ENCODE assay signal across 19 cellular contexts in the genomic region with DNA sequence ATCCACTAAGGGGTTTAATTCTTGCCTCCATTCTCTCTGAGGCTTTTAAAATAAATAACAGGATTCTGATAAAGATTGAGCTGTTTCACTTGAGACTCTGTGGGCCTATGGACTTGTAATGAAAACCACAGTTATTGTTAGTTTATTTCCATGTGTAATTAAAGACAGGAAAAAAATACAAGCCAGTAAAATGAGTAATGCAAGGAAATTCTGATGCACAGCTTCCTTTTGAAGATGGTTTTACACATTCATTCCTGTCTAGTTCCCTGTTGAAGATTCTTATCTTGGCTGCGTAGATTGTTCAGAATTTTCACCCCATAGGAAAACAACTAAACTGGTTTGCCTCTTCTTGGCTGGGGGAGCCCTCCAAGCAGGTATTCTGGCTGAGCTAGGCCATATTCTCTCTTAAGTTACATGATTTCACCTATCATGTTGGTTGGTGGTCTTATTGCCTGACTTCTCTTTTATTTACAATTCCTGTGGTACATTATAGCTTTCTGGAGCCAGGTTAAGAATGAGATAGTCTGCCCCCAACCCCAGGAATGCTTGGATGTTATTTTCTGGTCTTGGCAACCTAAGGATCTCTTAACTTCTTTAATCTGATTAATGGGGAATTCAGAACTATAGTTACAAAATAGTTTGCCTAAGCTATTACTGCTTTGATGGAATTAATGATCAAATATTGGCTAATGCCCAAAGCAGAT.
DNase-seq lines count a peak whose midpoint lies in the region; ATAC-seq and TF ChIP-seq lines count a peak whose summit lies in the region.
"Had no signal": no experiment of that assay in that cellular context is flagged by ENCODE, and none has a peak within 500 bp of the region (broad histone marks: within the 10 kb centered on the region; RNA-seq: fewer than 3 reads in every experiment).

No MANE protein-coding gene starts in this region.

- no peak for TF ChIP-seq EP300 in transverse colon (IDR thresholded peaks at IDR 0.05; ENCODE audit: low read depth)

- TF ChIP-seq CTCF in 22Rv1 (IDR thresholded peaks at IDR 0.05) = no peak
- no peak for TF ChIP-seq CTCF in astrocyte of the cerebellum (IDR thresholded peaks at IDR 0.05; ENCODE audit: low read depth, low read length, missing control alignments)
- no peak for TF ChIP-seq CTCF in transverse colon (IDR thresholded peaks at IDR 0.05)

- H3K27me3 Mint-ChIP-seq in natural killer cell treated with Interleukin-12 subunit alpha and Interleukin-12 subunit beta and Interleukin-15 and Interleukin-18, amount 100 ng/mL, for 72 hours = peaks cover 0 to 5% of the 10 kb centered on the region in 2 donors

- no peak for ATAC-seq in natural killer cell treated with Interleukin-12 subunit alpha and Interleukin-12 subunit beta and Interleukin-15 and Interleukin-18, amount 100 ng/mL, for 72 hours
- ATAC-seq: gastroesophageal sphincter, T-cell had no signal

- no peak overlapping the region for H3K4me3 Mint-ChIP-seq in natural killer cell treated with Interleukin-12 subunit alpha and Interleukin-12 subunit beta and Interleukin-15 and Interleukin-18, amount 100 ng/mL, for 72 hours
- H3K4me3 Mint-ChIP-seq: T-cell had no signal

- H3K27me3 ChIP-seq in transverse colon = no peaks in the 10 kb centered on the region
- H3K27me3 ChIP-seq: ascending aorta, gastroesophageal sphincter had no signal

- no peaks in the 10 kb centered on the region for H3K9me3 ChIP-seq in transverse colon
- H3K9me3 ChIP-seq: ascending aorta, Caco-2, gastroesophageal sphincter had no signal

- 77% methylated on average over 1 of the region's 1 CpG; no CpG with 5 or more reads in 1 of the 2 donors for WGBS in transverse colon (ENCODE audit: low coverage in 1 of 2), 2 donors

- in situ Hi-C loops in astrocyte of the cerebellum (cut with HindIII; ENCODE audit: low sequenced_read_pairs) = loop anchor here (5.0 kb wide), 1 partner anchor 40 kb away; no protein-coding TSS in a partner anchor
- in situ Hi-C loops in transverse colon (cut with MboI; ENCODE audit: low pct_ligation_motif_present in 1 of 4, low pct_unique_long_range_greater_than_20kb in 1 of 4, low sequenced_read_pairs in 3 of 4) = no loop called here

- no peak overlapping the region for H3K27ac Mint-ChIP-seq in natural killer cell treated with Interleukin-12 subunit alpha and Interleukin-12 subunit beta and Interleukin-15 and Interleukin-18, amount 100 ng/mL, for 72 hours
- H3K27ac Mint-ChIP-seq: T-cell had no signal

- intact Hi-C loops in transverse colon (cut with DNase I; ENCODE audit: low total_unique reads) = no loop called here

- H3K27ac ChIP-seq in 22Rv1 (peak overlapping the region; percentile 50), transverse colon (no peak overlapping the region)
- H3K27ac ChIP-seq: ascending aorta had no signal

- TF ChIP-seq POLR2A in transverse colon (IDR thresholded peaks at IDR 0.05) = no peak

- no peaks in the 10 kb centered on the region for H3K4me1 Mint-ChIP-seq in natural killer cell treated with Interleukin-12 subunit alpha and Interleukin-12 subunit beta and Interleukin-15 and Interleukin-18, amount 100 ng/mL, for 72 hours (ENCODE audit: low read depth in 2 of 2)
- H3K4me1 Mint-ChIP-seq: T-cell had no signal

- no peaks in the 10 kb centered on the region for H3K36me3 Mint-ChIP-seq in natural killer cell treated with Interleukin-12 subunit alpha and Interleukin-12 subunit beta and Interleukin-15 and Interleukin-18, amount 100 ng/mL, for 72 hours
- H3K36me3 Mint-ChIP-seq: T-cell had no signal

- peak; percentile 82 for DNase-seq in HCEC 1CT
- DNase-seq in astrocyte of the cerebellum (ENCODE audit: low read depth) = peak; percentile 55
- peak; percentile 19 for DNase-seq in hepatic stellate cell (ENCODE audit: low spot score)
- no peak for DNase-seq in activated T-cell treated with anti-CD3 and anti-CD28 coated beads for 4 hours
- DNase-seq in transverse colon = no peak
- DNase-seq in DMS114 treated with DMSO at 0.1 percent for 48 hours (lab: John Stamatoyannopoulos, UW; ENCODE audit: unreplicated experiment) = no peak
- DNase-seq in natural killer cell treated with Interleukin-12 subunit alpha and Interleukin-12 subunit beta and Interleukin-15 and Interleukin-18, amount 100 ng/mL, for 72 hours (ENCODE audit: low spot score) = no peak
- DNase-seq: activated CD4-positive, CD25-positive, alpha-beta regulatory T cell; activated gamma-delta T cell; Caco-2; effector CD8-positive, alpha-beta T cell; mesendoderm; MM.1S; NCI-H2081; NCI-H69; T-cell had no signal

- H3K9me3 Mint-ChIP-seq in natural killer cell treated with Interleukin-12 subunit alpha and Interleukin-12 subunit beta and Interleukin-15 and Interleukin-18, amount 100 ng/mL, for 72 hours = peaks cover 5% of the 10 kb centered on the region
- H3K9me3 Mint-ChIP-seq: T-cell had no signal

- H3K36me3 ChIP-seq in transverse colon = no peaks in the 10 kb centered on the region
- H3K36me3 ChIP-seq: ascending aorta, gastroesophageal sphincter had no signal

- peaks cover 0 to 26% (median 5%) of the 10 kb centered on the region in 4 donors for H3K4me1 ChIP-seq in transverse colon
- H3K4me1 ChIP-seq: ascending aorta, Caco-2 had no signal

- no peak overlapping the region for H3K4me3 ChIP-seq in astrocyte of the cerebellum (ENCODE audit: low read depth, low read length)
- H3K4me3 ChIP-seq in transverse colon = no peak overlapping the region
- H3K4me3 ChIP-seq: ascending aorta, gastroesophageal sphincter had no signal

Comparison
In these comparisons a context has a peak if more than half of its experiments do, and no peak if none do; other contexts are left out.
1. DNase-seq: peak in HCEC 1CT (single experiment), astrocyte of the cerebellum (single experiment) and hepatic stellate cell (single experiment); none in activated T-cell treated with anti-CD3 and anti-CD28 coated beads for 4 hours (single experiment), transverse colon (single experiment), DMS114 treated with DMSO at 0.1 percent for 48 hours (single experiment) and natural killer cell treated with Interleukin-12 subunit alpha and Interleukin-12 subunit beta and Interleukin-15 and Interleukin-18, amount 100 ng/mL, for 72 hours (single experiment).